Comparison of ENCODE assay signal across 1 cellular context in genomic region chr4:92270908-92271307, GRCh38.
TF ChIP-seq lines count a peak whose summit lies in the region.

No MANE protein-coding gene starts in this region.

TF ChIP-seq in GM23338, 12 proteins besides CTCF, POLR2A, EP300 and RAD21 (continued from another document):
- TF ChIP-seq, protein P1, sequence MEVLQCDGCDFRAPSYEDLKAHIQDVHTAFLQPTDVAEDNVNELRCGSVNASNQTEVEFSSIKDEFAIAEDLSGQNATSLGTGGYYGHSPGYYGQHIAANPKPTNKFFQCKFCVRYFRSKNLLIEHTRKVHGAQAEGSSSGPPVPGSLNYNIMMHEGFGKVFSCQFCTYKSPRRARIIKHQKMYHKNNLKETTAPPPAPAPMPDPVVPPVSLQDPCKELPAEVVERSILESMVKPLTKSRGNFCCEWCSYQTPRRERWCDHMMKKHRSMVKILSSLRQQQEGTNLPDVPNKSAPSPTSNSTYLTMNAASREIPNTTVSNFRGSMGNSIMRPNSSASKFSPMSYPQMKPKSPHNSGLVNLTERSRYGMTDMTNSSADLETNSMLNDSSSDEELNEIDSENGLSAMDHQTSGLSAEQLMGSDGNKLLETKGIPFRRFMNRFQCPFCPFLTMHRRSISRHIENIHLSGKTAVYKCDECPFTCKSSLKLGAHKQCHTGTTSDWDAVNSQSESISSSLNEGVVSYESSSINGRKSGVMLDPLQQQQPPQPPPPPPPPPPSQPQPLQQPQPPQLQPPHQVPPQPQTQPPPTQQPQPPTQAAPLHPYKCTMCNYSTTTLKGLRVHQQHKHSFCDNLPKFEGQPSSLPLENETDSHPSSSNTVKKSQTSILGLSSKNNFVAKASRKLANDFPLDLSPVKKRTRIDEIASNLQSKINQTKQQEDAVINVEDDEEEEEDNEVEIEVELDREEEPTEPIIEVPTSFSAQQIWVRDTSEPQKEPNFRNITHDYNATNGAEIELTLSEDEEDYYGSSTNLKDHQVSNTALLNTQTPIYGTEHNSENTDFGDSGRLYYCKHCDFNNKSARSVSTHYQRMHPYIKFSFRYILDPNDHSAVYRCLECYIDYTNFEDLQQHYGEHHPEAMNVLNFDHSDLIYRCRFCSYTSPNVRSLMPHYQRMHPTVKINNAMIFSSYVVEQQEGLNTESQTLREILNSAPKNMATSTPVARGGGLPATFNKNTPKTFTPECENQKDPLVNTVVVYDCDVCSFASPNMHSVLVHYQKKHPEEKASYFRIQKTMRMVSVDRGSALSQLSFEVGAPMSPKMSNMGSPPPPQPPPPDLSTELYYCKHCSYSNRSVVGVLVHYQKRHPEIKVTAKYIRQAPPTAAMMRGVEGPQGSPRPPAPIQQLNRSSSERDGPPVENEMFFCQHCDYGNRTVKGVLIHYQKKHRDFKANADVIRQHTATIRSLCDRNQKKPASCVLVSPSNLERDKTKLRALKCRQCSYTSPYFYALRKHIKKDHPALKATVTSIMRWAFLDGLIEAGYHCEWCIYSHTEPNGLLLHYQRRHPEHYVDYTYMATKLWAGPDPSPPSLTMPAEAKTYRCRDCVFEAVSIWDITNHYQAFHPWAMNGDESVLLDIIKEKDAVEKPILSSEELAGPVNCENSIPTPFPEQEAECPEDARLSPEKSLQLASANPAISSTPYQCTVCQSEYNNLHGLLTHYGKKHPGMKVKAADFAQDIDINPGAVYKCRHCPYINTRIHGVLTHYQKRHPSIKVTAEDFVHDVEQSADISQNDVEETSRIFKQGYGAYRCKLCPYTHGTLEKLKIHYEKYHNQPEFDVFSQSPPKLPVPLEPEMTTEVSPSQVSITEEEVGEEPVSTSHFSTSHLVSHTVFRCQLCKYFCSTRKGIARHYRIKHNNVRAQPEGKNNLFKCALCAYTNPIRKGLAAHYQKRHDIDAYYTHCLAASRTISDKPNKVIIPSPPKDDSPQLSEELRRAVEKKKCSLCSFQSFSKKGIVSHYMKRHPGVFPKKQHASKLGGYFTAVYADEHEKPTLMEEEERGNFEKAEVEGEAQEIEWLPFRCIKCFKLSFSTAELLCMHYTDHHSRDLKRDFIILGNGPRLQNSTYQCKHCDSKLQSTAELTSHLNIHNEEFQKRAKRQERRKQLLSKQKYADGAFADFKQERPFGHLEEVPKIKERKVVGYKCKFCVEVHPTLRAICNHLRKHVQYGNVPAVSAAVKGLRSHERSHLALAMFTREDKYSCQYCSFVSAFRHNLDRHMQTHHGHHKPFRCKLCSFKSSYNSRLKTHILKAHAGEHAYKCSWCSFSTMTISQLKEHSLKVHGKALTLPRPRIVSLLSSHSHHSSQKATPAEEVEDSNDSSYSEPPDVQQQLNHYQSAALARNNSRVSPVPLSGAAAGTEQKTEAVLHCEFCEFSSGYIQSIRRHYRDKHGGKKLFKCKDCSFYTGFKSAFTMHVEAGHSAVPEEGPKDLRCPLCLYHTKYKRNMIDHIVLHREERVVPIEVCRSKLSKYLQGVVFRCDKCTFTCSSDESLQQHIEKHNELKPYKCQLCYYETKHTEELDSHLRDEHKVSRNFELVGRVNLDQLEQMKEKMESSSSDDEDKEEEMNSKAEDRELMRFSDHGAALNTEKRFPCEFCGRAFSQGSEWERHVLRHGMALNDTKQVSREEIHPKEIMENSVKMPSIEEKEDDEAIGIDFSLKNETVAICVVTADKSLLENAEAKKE (CRISPR knock-in tag; IDR thresholded peaks at IDR 0.05), result no peak
